9 cellular contexts compared by ENCODE assay signal in genomic region chr1:109788695-109789521, GRCh38. TPM values are rescaled to one million over a fixed set of nuclear protein-coding genes. Genes with fewer than 3 reads are reported as not detected.
DNase-seq lines count a peak whose midpoint lies in the region; ATAC-seq and TF ChIP-seq lines count a peak whose summit lies in the region.
"Had no signal": no experiment of that assay in that cellular context is flagged by ENCODE, and none has a peak within 500 bp of the region (broad histone marks: within the 10 kb centered on the region; RNA-seq: fewer than 3 reads in every experiment).

No MANE protein-coding gene starts in this region.

- H3K36me3 ChIP-seq in spleen, result no peaks in the 10 kb centered on the region

- H3K27ac ChIP-seq in spleen, result peak overlapping the region in 5 of 8 donors; percentile 76 to 87 (median 81)

- H3K4me1 ChIP-seq in spleen, result peaks cover 31 to 78% (median 61%) of the 10 kb centered on the region in 6 donors

- intact Hi-C loops in spleen (cut with DNase I; ENCODE audit: low total_unique reads), result no loop called here

- H3K27ac Mint-ChIP-seq in activated T-cell treated with anti-CD3 and anti-CD28 coated beads, Interleukin-2, amount 50 U/mL, for 24 hours, result peak overlapping the region; percentile 72

- peak in 2 of 11 experiments; percentile 27 to 33 for TF ChIP-seq CTCF in spleen (IDR thresholded peaks at IDR 0.05 in 8 of 11, conservative IDR thresholded peaks at IDR 0.05 in 3 of 11)

- peaks cover 0 to 6% (median 0%) of the 10 kb centered on the region in 7 donors for H3K27me3 ChIP-seq in spleen (replicated peaks in 1 of 7)

- H3K27me3 Mint-ChIP-seq in activated T-cell treated with anti-CD3 and anti-CD28 coated beads, Interleukin-2, amount 50 U/mL, for 24 hours, result no peaks in the 10 kb centered on the region

- peak; percentile 37 for DNase-seq in activated T-cell treated with anti-CD3 and anti-CD28 coated beads, Interleukin-2, amount 50 U/mL, for 24 hours
- DNase-seq in activated T-cell treated with anti-CD3 and anti-CD28 coated beads for 4 hours (no peak), OCI-M1 (lab: John Stamatoyannopoulos, UW) (peak; percentile 82), ecto neural progenitor cell (ENCODE audit: low spot score) (peak; percentile 58), spleen (peak; percentile 74), retina (no peak), HPDE6-E6E7 (ENCODE audit: extremely low spot score) (no peak)

- no peak overlapping the region for H3K4me3 Mint-ChIP-seq in activated T-cell treated with anti-CD3 and anti-CD28 coated beads, Interleukin-2, amount 50 U/mL, for 24 hours

- no peaks in the 10 kb centered on the region for H3K9me3 Mint-ChIP-seq in activated T-cell treated with anti-CD3 and anti-CD28 coated beads, Interleukin-2, amount 50 U/mL, for 24 hours

- H3K4me1 Mint-ChIP-seq in activated T-cell treated with anti-CD3 and anti-CD28 coated beads, Interleukin-2, amount 50 U/mL, for 24 hours (ENCODE audit: low read depth), result peaks cover 65% of the 10 kb centered on the region

- no peaks in the 10 kb centered on the region for H3K9me3 ChIP-seq in spleen

- no peaks in the 10 kb centered on the region for H3K36me3 Mint-ChIP-seq in activated T-cell treated with anti-CD3 and anti-CD28 coated beads, Interleukin-2, amount 50 U/mL, for 24 hours (ENCODE audit: low read depth)

- 73 to 82% (median 78%) methylated on average over 6 to 9 of the region's 9 CpGs for WGBS in spleen, 5 donors

- no peak for TF ChIP-seq POLR2A in spleen (IDR thresholded peaks at IDR 0.05)

- ATAC-seq in HG03460 (IDR thresholded peaks at IDR 0.05; ENCODE audit: unreplicated experiment), result no peak

- no peak overlapping the region for H3K4me3 ChIP-seq in spleen

RNA-seq across cellular contexts. Expression of gene EPS8L3, which starts 25.2 kb away (rescaled TPM):
- 1 to 10 TPM in 1 of 7 donors, not detected in 6; 1.2 TPM for total RNA-seq in spleen
- polyA plus RNA-seq in spleen, result not detected
- total RNA-seq: myocyte had no signal

RNA-seq across cellular contexts. Expression of gene GSTM3, which starts 48.1 kb away (rescaled TPM):
- 10 to 100 TPM in 6 of 7 donors, 1 to 10 TPM in 1; 8.9 to 42.4 (median 21.9) TPM for total RNA-seq in spleen
- 10 to 100 TPM; 11.2 to 44.0 (median 16.9) TPM for polyA plus RNA-seq in spleen

Comparison
In these comparisons a context has a peak if more than half of its experiments do, and no peak if none do; other contexts are left out.
1. DNase-seq: peak in activated T-cell treated with anti-CD3 and anti-CD28 coated beads, Interleukin-2, amount 50 U/mL, for 24 hours (single experiment), OCI-M1 (single experiment), ecto neural progenitor cell (single experiment) and spleen (single experiment); none in activated T-cell treated with anti-CD3 and anti-CD28 coated beads for 4 hours (single experiment), retina (single experiment) and HPDE6-E6E7 (single experiment).